8 cellular contexts compared by ENCODE assay signal in genomic region chr2:17965196-17965595, GRCh38.
"Had no signal": no experiment of that assay in that cellular context is flagged by ENCODE, and none has a peak within 500 bp of the region (broad histone marks: within the 10 kb centered on the region; RNA-seq: fewer than 3 reads in every experiment).

No MANE protein-coding gene starts in this region.

- H3K4me3 ChIP-seq: GM23248, HAP-1, K562 had no signal

- H3K4me1 ChIP-seq: HAP-1 had no signal

- H3K36me3 ChIP-seq: HAP-1 had no signal

- FAIRE-seq: HTR-8/SVneo, K562 had no signal

- H3K9ac ChIP-seq: GM23248 had no signal

- ATAC-seq: HCT116, K562 had no signal

- DNase-seq: GM23248, GOT3, H7, IMR-90 had no signal

- H2AFZ ChIP-seq: GM23248 had no signal

- H3K27ac ChIP-seq: GM23248 had no signal

- H3K9me3 ChIP-seq: HAP-1 had no signal
